Comparison of ENCODE assay signal across 8 cellular contexts in the genomic region with DNA sequence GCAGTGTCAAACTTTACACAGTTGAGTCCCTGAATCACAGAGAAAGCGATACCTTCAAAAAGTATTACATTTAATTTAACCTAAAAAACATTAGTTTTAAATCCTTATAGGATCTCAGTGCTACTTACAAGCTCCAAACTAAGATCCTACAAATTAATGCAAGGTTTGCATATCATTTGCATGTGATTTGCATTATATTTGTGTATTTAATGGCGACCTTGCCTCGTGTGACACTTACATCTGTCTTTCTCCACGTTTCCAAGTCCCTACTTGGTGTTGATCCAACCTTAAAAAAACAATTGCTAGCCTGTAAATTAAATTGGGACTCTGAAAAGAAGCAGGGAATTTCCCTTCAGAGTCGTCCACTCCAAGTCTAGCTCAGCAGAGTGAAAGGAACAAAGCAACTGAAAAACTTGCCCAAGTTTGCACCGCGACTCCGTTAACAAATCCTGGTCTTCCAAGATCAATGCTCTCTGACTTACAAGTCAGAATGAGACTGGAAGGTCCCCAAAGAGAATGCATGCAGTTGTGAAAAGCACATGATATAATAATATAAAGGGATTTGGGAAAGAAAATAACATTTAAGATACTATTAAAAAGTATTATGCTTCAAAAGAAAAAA. TPM values are rescaled to one million over a fixed set of nuclear protein-coding genes. Genes with fewer than 3 reads are reported as not detected.
DNase-seq lines count a peak whose midpoint lies in the region; ATAC-seq, FAIRE-seq and TF ChIP-seq lines count a peak whose summit lies in the region.

No MANE protein-coding gene starts in this region.

- no peaks in the 10 kb centered on the region for H3K9me3 ChIP-seq in cardiac muscle cell (ENCODE audit: low read depth)
- H3K9me3 ChIP-seq in body of pancreas: no peaks in the 10 kb centered on the region
- no peaks in the 10 kb centered on the region for H3K9me3 ChIP-seq in upper lobe of right lung

- no peak for ATAC-seq in Right ventricle myocardium inferior
- peak; percentile 4 for ATAC-seq in body of pancreas
- no peak for ATAC-seq in upper lobe of right lung

- peak overlapping the region; percentile 80 for H3K4me3 Mint-ChIP-seq in mesothelial cell of epicardium

- H3K27ac Mint-ChIP-seq in mesothelial cell of epicardium: peak overlapping the region; percentile 89

- H3K27me3 ChIP-seq in cardiac muscle cell (peaks cover 11% of the 10 kb centered on the region), body of pancreas (no peaks in the 10 kb centered on the region), upper lobe of right lung (no peaks in the 10 kb centered on the region)

- H3K36me3 Mint-ChIP-seq in mesothelial cell of epicardium: no peaks in the 10 kb centered on the region

- peaks cover 22% of the 10 kb centered on the region for H3K27me3 Mint-ChIP-seq in mesothelial cell of epicardium (ENCODE audit: low read depth)

- peak overlapping the region; percentile 22 for H3K4me3 ChIP-seq in cardiac muscle cell
- no peak overlapping the region for H3K4me3 ChIP-seq in body of pancreas
- peak overlapping the region; percentile 67 for H3K4me3 ChIP-seq in upper lobe of right lung

- no peaks in the 10 kb centered on the region for H3K9me3 Mint-ChIP-seq in mesothelial cell of epicardium

- WGBS in body of pancreas, 2 donors: 3 to 5% methylated on average over 8 of the region's 8 CpGs

- DNase-seq in cardiac muscle cell (ENCODE audit: low read depth in 1 of 2, low spot score in 1 of 2) (no peak), Right ventricle myocardium inferior (ENCODE audit: missing footprints) (no peak), body of pancreas (peak in 2 of 4 donors; percentile 26 to 51), mesothelial cell of epicardium (ENCODE audit: low spot score in 2 of 2, unreplicated experiment in 2 of 2) (no peak), upper lobe of right lung (no peak), mesenteric fat pad (ENCODE audit: low spot score) (no peak), RCC 7860 (ENCODE audit: low spot score) (no peak)
- DNase-seq in stimulated activated naive CD4-positive, alpha-beta T cell (lab: John Stamatoyannopoulos, UW): no peak

- peaks cover 27% of the 10 kb centered on the region for H3K4me1 Mint-ChIP-seq in mesothelial cell of epicardium

- H3K36me3 ChIP-seq in cardiac muscle cell (no peaks in the 10 kb centered on the region), body of pancreas (replicated peaks in 1 of 2; ENCODE audit: insufficient read depth in 1 of 2, low read depth in 2 of 2) (no peaks in the 10 kb centered on the region), upper lobe of right lung (no peaks in the 10 kb centered on the region)

- H3K4me1 ChIP-seq in cardiac muscle cell (ENCODE audit: low read depth) (peaks cover 5% of the 10 kb centered on the region), body of pancreas (peaks cover 30% of the 10 kb centered on the region), upper lobe of right lung (peaks cover 4% of the 10 kb centered on the region)

- H3K27ac ChIP-seq in cardiac muscle cell (peak overlapping the region; percentile 29), body of pancreas (peak overlapping the region; percentile 28 to 79 (median 66)), upper lobe of right lung (no peak overlapping the region)

- intact Hi-C loops in Right ventricle myocardium inferior (cut with DNase I): loop anchor here (5.0 kb wide), 2 partner anchors 37 to 57 kb away; partner anchors contain the start of gene SLC35B1
- intact Hi-C loops in body of pancreas (cut with DNase I): no loop called here
- intact Hi-C loops in upper lobe of right lung (cut with DNase I): loop anchor here (5.0 kb wide), 1 partner anchor 47 kb away; no protein-coding TSS in a partner anchor

- FAIRE-seq in RCC 7860 (lab: Jason Lieb, UNC): no peak

- TF ChIP-seq CTCF in cardiac muscle cell (IDR thresholded peaks at IDR 0.05; ENCODE audit: low read depth, low read length) (no peak), body of pancreas (IDR thresholded peaks at IDR 0.05) (no peak), mesothelial cell of epicardium (IDR thresholded peaks at IDR 0.05; ENCODE audit: unreplicated experiment) (no peak), upper lobe of right lung (IDR thresholded peaks at IDR 0.05) (no peak)

- TF ChIP-seq POLR2A in body of pancreas (IDR thresholded peaks at IDR 0.05): no peak

RNA-seq across cellular contexts. Expression of gene FAM117A, which starts 0.7 kb away (rescaled TPM):
- total RNA-seq in cardiac muscle cell (19.2 and 30.9 TPM in 2 replicates), Right ventricle myocardium inferior (10.3 TPM), body of pancreas (10 to 100 TPM in 1 of 2 donors, 1 to 10 TPM in 1; 4.3 to 11.7 TPM), mesothelial cell of epicardium (15.7 to 16.5 TPM (median 16.1 TPM) in 3 replicates), upper lobe of right lung (11.8 TPM), mesenteric fat pad (5.9 TPM)
- 21.8 and 25.5 TPM in 2 replicates for polyA plus RNA-seq in cardiac muscle cell

RNA-seq across cellular contexts. Expression of gene KAT7, which starts 23.8 kb away (rescaled TPM):
- total RNA-seq in cardiac muscle cell (31.3 and 33.1 TPM in 2 replicates), Right ventricle myocardium inferior (45.4 TPM), body of pancreas (10 to 100 TPM in 1 of 2 donors, 1 to 10 TPM in 1; 7.3 to 16.5 TPM), mesothelial cell of epicardium (66.7 to 74.3 TPM (median 69.9 TPM) in 3 replicates), upper lobe of right lung (61.4 TPM), mesenteric fat pad (34.9 TPM)
- 30.0 and 57.4 TPM in 2 replicates for polyA plus RNA-seq in cardiac muscle cell

RNA-seq across cellular contexts. Expression of gene SLC35B1, which starts 56.9 kb away (rescaled TPM):
- total RNA-seq in cardiac muscle cell (73.3 and 139 TPM in 2 replicates), Right ventricle myocardium inferior (59.3 TPM), body of pancreas (10 to 100 TPM; 30.3 to 36.6 TPM), mesothelial cell of epicardium (67.7 to 69.2 TPM (median 69.2 TPM) in 3 replicates), upper lobe of right lung (48.1 TPM), mesenteric fat pad (44.5 TPM)
- polyA plus RNA-seq in cardiac muscle cell: 77.0 and 143 TPM in 2 replicates

Comparison
In these comparisons a context has a peak if more than half of its experiments do, and no peak if none do; other contexts are left out.
1. H3K4me3 ChIP-seq: peak in cardiac muscle cell (single experiment) and upper lobe of right lung (single experiment); none in body of pancreas (0 of 2).